Comparison of ENCODE assay signal across 12 cellular contexts in genomic region chr18:44771957-44772917, GRCh38.
DNase-seq lines count a peak whose midpoint lies in the region; ATAC-seq and TF ChIP-seq lines count a peak whose summit lies in the region.
"Had no signal": no experiment of that assay in that cellular context is flagged by ENCODE, and none has a peak within 500 bp of the region (broad histone marks: within the 10 kb centered on the region; RNA-seq: fewer than 3 reads in every experiment).

No MANE protein-coding gene starts in this region.

- intact Hi-C loops in Right ventricle myocardium inferior (cut with DNase I) = no loop called here
- intact Hi-C loops in cardiac septum (cut with DNase I) = no loop called here
- intact Hi-C loops in esophagus squamous epithelium (cut with DNase I) = no loop called here
- intact Hi-C loops in vagina (cut with DNase I) = loop anchor here (10.0 kb wide), 1 partner anchor 87 kb away; the partner anchor contains the start of gene SETBP1

- H3K4me1 Mint-ChIP-seq in naive B cell = peaks cover 80 to 89% (median 87%) of the 10 kb centered on the region in 3 donors

- no peaks in the 10 kb centered on the region for H3K36me3 ChIP-seq in esophagus squamous epithelium
- H3K36me3 ChIP-seq in vagina = no peaks in the 10 kb centered on the region
- H3K36me3 ChIP-seq in MG63 = no peaks in the 10 kb centered on the region

- H3K4me3 ChIP-seq in esophagus squamous epithelium = no peak overlapping the region
- H3K4me3 ChIP-seq in vagina = no peak overlapping the region
- no peak overlapping the region for H3K4me3 ChIP-seq in MG63

- TF ChIP-seq CTCF in esophagus squamous epithelium (IDR thresholded peaks at IDR 0.05) (no peak), vagina (IDR thresholded peaks at IDR 0.05) (no peak)

- peaks cover 0 to 17% (median 0%) of the 10 kb centered on the region in 3 donors for H3K4me1 ChIP-seq in esophagus squamous epithelium
- H3K4me1 ChIP-seq in vagina = peaks cover 23% of the 10 kb centered on the region

- ATAC-seq in Right ventricle myocardium inferior = peak; percentile 67
- ATAC-seq in naive B cell (ENCODE audit: low read depth in 2 of 2) = peak in 1 of 2 donors; percentile 37
- ATAC-seq in HG02938 (IDR thresholded peaks at IDR 0.05; ENCODE audit: unreplicated experiment) = no peak
- ATAC-seq: Panc1 had no signal

- peak overlapping the region in 3 of 4 donors; percentile 4 to 38 (median 27) for H3K27ac ChIP-seq in esophagus squamous epithelium
- H3K27ac ChIP-seq in vagina = peak overlapping the region; percentile 49

- DNase-seq in Right ventricle myocardium inferior (ENCODE audit: missing footprints) (no peak), cardiac septum (ENCODE audit: low spot score) (no peak), esophagus squamous epithelium (lab: John Stamatoyannopoulos, UW) (no peak), naive B cell (no peak), vagina (ENCODE audit: extremely low spot score in 2 of 2) (no peak), NCI-H446 (lab: John Stamatoyannopoulos, UW) (no peak), MG63 (no peak)
- DNase-seq: activated CD4-positive, alpha-beta T cell treated with anti-CD3 and anti-CD28 coated beads for 1 hour; Kasumi-1; stimulated activated CD4-positive, alpha-beta T cell treated with anti-CD3 and anti-CD28 coated beads, Interleukin-4, amount 100 ng/mL, for 4 hours had no signal

- H3K36me3 Mint-ChIP-seq in naive B cell = peaks cover 10 to 12% of the 10 kb centered on the region in 2 donors

- no peak for TF ChIP-seq POLR2A in esophagus squamous epithelium (IDR thresholded peaks at IDR 0.05)
- TF ChIP-seq POLR2A in vagina (IDR thresholded peaks at IDR 0.05) = no peak

- H3K27ac Mint-ChIP-seq in naive B cell = peak overlapping the region in 4 of 6 donors; percentile 71 to 93 (median 74)

- H3K9me3 ChIP-seq in esophagus squamous epithelium (no peaks in the 10 kb centered on the region), vagina (no peaks in the 10 kb centered on the region), MG63 (no peaks in the 10 kb centered on the region)

- peaks cover 0 to 2% (median 0%) of the 10 kb centered on the region in 7 donors for H3K9me3 Mint-ChIP-seq in naive B cell

- 72 to 75% methylated on average over 10 to 11 of the region's 14 CpGs for WGBS in esophagus squamous epithelium, 2 donors

- H3K27me3 ChIP-seq in esophagus squamous epithelium = no peaks in the 10 kb centered on the region
- H3K27me3 ChIP-seq in vagina = no peaks in the 10 kb centered on the region
- H3K27me3 ChIP-seq in MG63 = no peaks in the 10 kb centered on the region

- peak overlapping the region in 6 of 8 donors; percentile 32 to 84 (median 59) for H3K4me3 Mint-ChIP-seq in naive B cell

- no peaks in the 10 kb centered on the region for H3K27me3 Mint-ChIP-seq in naive B cell
